ENCODE assay signal across 8 cellular contexts in the genomic region with DNA sequence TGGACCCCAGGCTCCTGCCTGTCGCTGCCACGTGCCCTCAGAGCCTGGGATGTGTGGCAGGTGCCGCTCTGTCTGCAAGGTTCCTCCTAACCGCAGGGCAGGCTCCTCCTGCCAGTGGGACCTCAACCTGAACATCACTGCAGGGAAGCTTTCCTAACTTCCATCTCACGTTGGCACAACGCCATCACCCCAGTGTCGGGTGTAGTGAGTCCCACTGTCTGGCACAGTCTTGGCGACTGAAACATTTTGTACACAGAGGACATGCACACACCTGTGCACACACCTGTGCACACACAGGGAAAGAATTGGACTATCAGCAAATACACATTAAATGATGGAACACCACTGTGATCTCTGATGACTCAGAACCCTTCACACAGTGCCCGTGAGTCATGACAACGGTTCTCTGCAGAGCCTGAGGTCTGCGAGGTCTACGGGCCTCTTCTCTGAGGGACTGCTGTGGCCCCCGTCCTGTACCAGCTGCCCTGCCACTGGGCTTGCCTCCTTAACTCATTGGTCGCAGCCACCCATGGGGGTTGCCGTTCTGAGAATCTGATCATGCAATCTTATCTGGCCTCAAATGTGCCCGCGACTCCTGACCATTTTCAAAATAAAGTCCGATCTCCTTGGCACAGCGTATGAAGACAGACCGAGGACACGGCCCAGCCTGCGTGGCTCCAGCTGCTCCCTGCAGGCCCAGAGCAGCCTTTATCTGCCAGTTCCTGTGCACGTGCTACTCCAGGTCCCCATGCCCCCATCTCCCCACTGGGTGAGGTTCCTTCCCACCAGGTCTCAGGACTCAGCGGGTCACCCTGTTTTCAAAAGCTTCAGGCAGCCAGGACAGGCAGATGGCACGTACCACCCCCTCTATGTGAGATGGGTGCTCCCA. TPM values are rescaled to one million over a fixed set of nuclear protein-coding genes. Genes with fewer than 3 reads are reported as not detected.
DNase-seq lines count a peak whose midpoint lies in the region; ATAC-seq and TF ChIP-seq lines count a peak whose summit lies in the region.

No MANE protein-coding gene starts in this region.

- peak overlapping the region; percentile 96 to 99 (median 97) for H3K27ac Mint-ChIP-seq in CD4-positive, alpha-beta memory T cell

- peaks cover 35% of the 10 kb centered on the region for H3K4me1 ChIP-seq in CD4-positive, alpha-beta memory T cell (ENCODE audit: insufficient read depth, low read length)
- H3K4me1 ChIP-seq in stomach, result peaks cover 12 to 27% (median 17%) of the 10 kb centered on the region in 4 donors

- peak overlapping the region; percentile 61 for H3K27ac ChIP-seq in CD4-positive, alpha-beta memory T cell (ENCODE audit: low read depth, low read length)
- peak overlapping the region; percentile 63; the same call in 1 of the 2 replicates for H3K27ac ChIP-seq in VCaP
- H3K27ac ChIP-seq in stomach, result peak overlapping the region in 4 of 5 donors; percentile 73 to 90 (median 80)

- no peak for TF ChIP-seq CTCF in VCaP (conservative IDR thresholded peaks at IDR 0.05)
- no peak for TF ChIP-seq CTCF in fibroblast of the aortic adventitia (IDR thresholded peaks at IDR 0.05; ENCODE audit: insufficient read depth, low read length)
- TF ChIP-seq CTCF in stomach (IDR thresholded peaks at IDR 0.05), result no peak

- no peak for TF ChIP-seq POLR2A in stomach (IDR thresholded peaks at IDR 0.05)

- no peak for TF ChIP-seq EP300 in stomach (IDR thresholded peaks at IDR 0.05)

- H3K27me3 ChIP-seq in CD4-positive, alpha-beta memory T cell (ENCODE audit: insufficient read depth, low read length), result no peaks in the 10 kb centered on the region
- no peaks in the 10 kb centered on the region for H3K27me3 ChIP-seq in stomach

- H3K4me1 Mint-ChIP-seq in CD4-positive, alpha-beta memory T cell, result peaks cover 24 to 54% (median 39%) of the 10 kb centered on the region in 4 donors

- no peak for DNase-seq in CD4-positive, alpha-beta memory T cell
- DNase-seq in LHCN-M2 (ENCODE audit: low read depth) (peak; percentile 89), fibroblast of the aortic adventitia (ENCODE audit: low read depth) (peak; percentile 60), stomach (no peak)

- ATAC-seq in GM21528 (IDR thresholded peaks at IDR 0.05; ENCODE audit: low FRiP score, unreplicated experiment) (no peak), GM21619 (IDR thresholded peaks at IDR 0.05; ENCODE audit: unreplicated experiment) (no peak), GM19467 (IDR thresholded peaks at IDR 0.05; ENCODE audit: unreplicated experiment) (no peak)

- peaks cover 4 to 6% of the 10 kb centered on the region in 2 donors for H3K36me3 Mint-ChIP-seq in CD4-positive, alpha-beta memory T cell

- no peak overlapping the region for H3K4me3 ChIP-seq in CD4-positive, alpha-beta memory T cell (ENCODE audit: low read length in 2 of 2)
- H3K4me3 ChIP-seq in fibroblast of the aortic adventitia (ENCODE audit: low read depth, low read length) (no peak overlapping the region), stomach (no peak overlapping the region)

- POLR2A ChIA-PET in CD4-positive, alpha-beta memory T cell (lab: Charles Lee; ENCODE audit: partially characterized antibody), result interaction anchor here (0.7 to 3.2 kb wide), 15 partner anchors 9 to 175 kb away, joined by 3 to 35 read pairs (median 7); partner anchors contain the start of genes DCXR and SLC16A3

- intact Hi-C loops in CD4-positive, alpha-beta memory T cell (cut with micrococcal nuclease), result loop anchor here (5.0 to 10.0 kb wide), 3 partner anchors 92 to 210 kb away; partner anchors contain the start of genes CENPX, HEXD, LRRC45 and OGFOD3
- intact Hi-C loops in stomach (cut with DNase I; ENCODE audit: low total_unique reads), result no loop called here

- no peaks in the 10 kb centered on the region for H3K9me3 ChIP-seq in CD4-positive, alpha-beta memory T cell (ENCODE audit: control insufficient read depth in 1 of 2, low read length in 2 of 2)
- H3K9me3 ChIP-seq in stomach, result no peaks in the 10 kb centered on the region

- CTCF ChIA-PET in CD4-positive, alpha-beta memory T cell (lab: Charles Lee; ENCODE audit: partially characterized antibody), result interaction anchor here (1.1 to 2.3 kb wide), 14 partner anchors 10 to 116 kb away, joined by 3 to 24 read pairs (median 8); partner anchors contain the start of genes CD7 and SLC16A3

- no peaks in the 10 kb centered on the region for H3K9me3 Mint-ChIP-seq in CD4-positive, alpha-beta memory T cell

- H3K27me3 Mint-ChIP-seq in CD4-positive, alpha-beta memory T cell, result no peaks in the 10 kb centered on the region

- WGBS in stomach, 5 donors, result 47 to 65% (median 56%) methylated on average over 21 to 25 of the region's 25 CpGs

- no peaks in the 10 kb centered on the region for H3K36me3 ChIP-seq in CD4-positive, alpha-beta memory T cell (ENCODE audit: insufficient read depth, low read length)
- H3K36me3 ChIP-seq in stomach, result peaks cover 0 to 13% (median 12%) of the 10 kb centered on the region in 4 donors

- peak overlapping the region in 2 of 8 donors; percentile 38 to 81 for H3K4me3 Mint-ChIP-seq in CD4-positive, alpha-beta memory T cell

RNA-seq across cellular contexts. Expression of gene CCDC57, which starts 7.6 kb away (rescaled TPM):
- 10 to 100 TPM; 80.5 to 88.7 TPM for total RNA-seq in CD4-positive, alpha-beta memory T cell
- 10 to 100 TPM; 41.6 to 43.6 TPM for polyA plus RNA-seq in CD4-positive, alpha-beta memory T cell
- total RNA-seq in LHCN-M2 (2014; rRNA removed) (11.0 and 13.5 TPM in 2 replicates), fibroblast of the aortic adventitia (ENCODE audit: low replicate concordance) (15.2 and 37.4 TPM in 2 replicates), stomach (100 to 1,000 TPM in 1 of 5 donors, 10 to 100 TPM in 4; 43.9 to 166 (median 90.6) TPM)
- polyA plus RNA-seq in LHCN-M2 (2012), result 8.0 TPM
- 10 to 100 TPM; 50.9 to 75.5 (median 72.5) TPM for polyA plus RNA-seq in stomach

RNA-seq across cellular contexts. Expression of gene SLC16A3, which starts 23.8 kb away (rescaled TPM):
- total RNA-seq in CD4-positive, alpha-beta memory T cell, result 10 to 100 TPM; 30.3 to 31.4 TPM
- polyA plus RNA-seq in CD4-positive, alpha-beta memory T cell, result 1 to 10 TPM; 1.4 to 5.6 TPM
- 497 and 711 TPM in 2 replicates for total RNA-seq in LHCN-M2 (2014; rRNA removed)
- polyA plus RNA-seq in LHCN-M2 (2012), result 445 TPM
- 13.0 and 44.6 TPM in 2 replicates for total RNA-seq in fibroblast of the aortic adventitia (ENCODE audit: low replicate concordance)
- total RNA-seq in stomach, result 10 to 100 TPM; 29.2 to 87.9 (median 53.3) TPM
- polyA plus RNA-seq in stomach, result 10 to 100 TPM in 2 of 3 donors, 1 to 10 TPM in 1; 4.9 to 39.8 (median 20.4) TPM

Comparison
In these comparisons a context has a peak if more than half of its experiments do, and no peak if none do; other contexts are left out.
1. DNase-seq: peak in LHCN-M2 (single experiment) and fibroblast of the aortic adventitia (single experiment); none in CD4-positive, alpha-beta memory T cell (0 of 5) and stomach (single experiment).
2. Peak in every context shown above with its lines, with median percentiles within 50 percentile points of each other: H3K27ac ChIP-seq.